Comparison of ENCODE assay signal across 8 cellular contexts in the genomic region with DNA sequence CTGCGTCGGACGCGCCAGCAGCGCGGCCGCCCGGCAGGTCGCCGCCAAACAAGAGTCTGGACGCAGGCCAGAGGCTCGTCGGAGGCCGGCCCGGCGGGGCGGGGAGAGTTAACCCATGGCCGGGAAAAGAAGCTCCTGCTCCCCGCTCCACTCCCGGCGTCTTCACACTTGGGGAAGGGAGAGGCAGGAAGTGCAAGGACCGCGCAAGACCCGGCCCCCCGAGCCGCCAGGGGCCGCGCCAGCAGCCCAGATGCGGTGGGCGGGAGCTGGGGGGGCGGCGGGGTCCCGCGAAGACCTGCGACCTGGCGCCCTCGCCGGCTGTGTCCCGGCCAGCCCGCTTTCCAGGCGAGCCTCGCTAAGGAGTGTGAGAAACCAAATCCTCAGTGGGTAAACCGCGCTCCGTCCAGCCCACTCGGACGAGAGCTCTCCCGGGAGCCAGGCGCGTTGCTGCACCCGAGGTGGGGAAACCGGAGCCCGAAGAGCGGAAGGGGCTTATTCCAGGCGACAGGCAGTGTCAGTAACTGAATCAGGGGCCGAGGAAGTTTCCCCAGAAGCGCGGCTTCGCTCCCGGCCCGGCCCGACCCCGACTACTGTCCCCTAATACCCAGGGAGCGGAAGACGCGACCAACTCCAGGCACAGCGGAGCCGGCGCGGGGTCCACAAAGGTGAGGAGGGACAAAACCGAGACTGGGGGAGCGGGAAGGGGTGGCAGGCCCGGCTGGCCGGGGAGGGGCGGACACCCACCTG. TPM values are rescaled to one million over a fixed set of nuclear protein-coding genes. Genes with fewer than 3 reads are reported as not detected.
A peak's percentile ranks its signal among the peaks of the same experiment; 100 is the strongest.
DNase-seq lines count a peak whose midpoint lies in the region; ATAC-seq, FAIRE-seq and TF ChIP-seq lines count a peak whose summit lies in the region.

No MANE protein-coding gene starts in this region.

- peaks cover 0 to 40% (median 0%) of the 10 kb centered on the region in 7 donors for H3K27me3 ChIP-seq in heart right ventricle

- H3K4me1 Mint-ChIP-seq in progenitor cell of endocrine pancreas (ENCODE audit: low read depth), result peaks cover 19% of the 10 kb centered on the region

- peak in 2 of 9 donors; percentile 22 to 31 for TF ChIP-seq CTCF in heart right ventricle (IDR thresholded peaks at IDR 0.05)
- peak; percentile 22 for TF ChIP-seq CTCF in progenitor cell of endocrine pancreas (IDR thresholded peaks at IDR 0.05; ENCODE audit: unreplicated experiment)

- H3K4me3 Mint-ChIP-seq in progenitor cell of endocrine pancreas (ENCODE audit: low read depth), result peak overlapping the region; percentile 90

- peaks cover 0 to 11% (median 0%) of the 10 kb centered on the region in 11 donors for H3K9me3 ChIP-seq in heart right ventricle

- H3K27me3 Mint-ChIP-seq in progenitor cell of endocrine pancreas, result peaks cover 6% of the 10 kb centered on the region

- no peak for FAIRE-seq in HTR-8/SVneo (lab: Jason Lieb, UNC)

- peaks cover 8 to 16% of the 10 kb centered on the region in 2 donors for H3K36me3 Mint-ChIP-seq in activated naive CD4-positive, alpha-beta T cell treated with anti-CD3 and anti-CD28 coated beads, Interleukin-2, amount 50 U/mL, for 72 hours
- no peaks in the 10 kb centered on the region for H3K36me3 Mint-ChIP-seq in progenitor cell of endocrine pancreas (ENCODE audit: insufficient read depth)

- peak; percentile 6 to 11 for ATAC-seq in activated naive CD4-positive, alpha-beta T cell treated with anti-CD3 and anti-CD28 coated beads, Interleukin-2, amount 50 U/mL, for 72 hours
- ATAC-seq in heart right ventricle (peak; percentile 13 to 52 (median 36)), HG02798 (IDR thresholded peaks at IDR 0.05; ENCODE audit: poor library complexity, unreplicated experiment) (no peak)

- no peak overlapping the region for H3K27ac Mint-ChIP-seq in activated naive CD4-positive, alpha-beta T cell treated with anti-CD3 and anti-CD28 coated beads, Interleukin-2, amount 50 U/mL, for 72 hours
- H3K27ac Mint-ChIP-seq in progenitor cell of endocrine pancreas, result peak overlapping the region; percentile 92

- no peaks in the 10 kb centered on the region for H3K36me3 ChIP-seq in heart right ventricle

- no peaks in the 10 kb centered on the region for H3K9me3 Mint-ChIP-seq in activated naive CD4-positive, alpha-beta T cell treated with anti-CD3 and anti-CD28 coated beads, Interleukin-2, amount 50 U/mL, for 72 hours
- no peaks in the 10 kb centered on the region for H3K9me3 Mint-ChIP-seq in progenitor cell of endocrine pancreas (ENCODE audit: low read depth)

- intact Hi-C loops in heart right ventricle (cut with DNase I), result loop anchor here in 7 of 10 donors (2.0 to 10.0 kb wide), 8 partner anchors 46 to 62 kb away; a partner anchor contains a TSS

- H3K4me1 ChIP-seq in heart right ventricle, result peaks cover 6 to 34% (median 22%) of the 10 kb centered on the region in 9 donors

- H3K4me3 ChIP-seq in heart right ventricle, result peak overlapping the region; percentile 68 to 90 (median 80)

- peak overlapping the region; percentile 29 to 91 (median 86) for H3K27ac ChIP-seq in heart right ventricle

- DNase-seq in NCI-H748 (lab: John Stamatoyannopoulos, UW; ENCODE audit: unreplicated experiment) (peak; percentile 39), NCI-H748 treated with DMSO at 0.1 percent for 48 hours (lab: John Stamatoyannopoulos, UW) (no peak), HTR-8/SVneo (ENCODE audit: insufficient read length, low spot score) (peak; percentile 48), heart right ventricle (peak; percentile 69 to 83), progenitor cell of endocrine pancreas (ENCODE audit: low spot score, unreplicated experiment) (peak; percentile 41)
- peak in 1 of 2 donors; percentile 16 for DNase-seq in activated naive CD4-positive, alpha-beta T cell treated with anti-CD3 and anti-CD28 coated beads, Interleukin-2, amount 50 U/mL, for 72 hours (ENCODE audit: low spot score in 2 of 2)
- DNase-seq in stimulated activated naive CD4-positive, alpha-beta T cell treated with Interleukin-2 at 50 U/mL for 16 hours (lab: John Stamatoyannopoulos, UW), result no peak

- 0% methylated on average over 73 to 75 of the region's 75 CpGs for WGBS in heart right ventricle, 2 donors

RNA-seq across cellular contexts. Expression of a gene that starts 0.7 kb away (rescaled TPM):
- total RNA-seq in activated naive CD4-positive, alpha-beta T cell treated with anti-CD3 and anti-CD28 coated beads, Interleukin-2, amount 50 U/mL, for 72 hours, result 1 to 10 TPM; 1.4 to 4.3 TPM
- total RNA-seq in heart right ventricle (10 to 100 TPM in 9 of 10 donors, 1 to 10 TPM in 1; 8.8 to 41.2 (median 17.9) TPM), progenitor cell of endocrine pancreas (119 and 127 TPM in 2 replicates)
- polyA plus RNA-seq in heart right ventricle, result 10 to 100 TPM in 1 of 2 donors, 1 to 10 TPM in 1; 3.5 to 47.0 TPM

Comparison
In these comparisons a context has a peak if more than half of its experiments do, and no peak if none do; other contexts are left out.
1. DNase-seq: peak in NCI-H748 (single experiment), HTR-8/SVneo (single experiment), heart right ventricle (2 of 2) and progenitor cell of endocrine pancreas (single experiment); none in NCI-H748 treated with DMSO at 0.1 percent for 48 hours (single experiment) and stimulated activated naive CD4-positive, alpha-beta T cell treated with Interleukin-2 at 50 U/mL for 16 hours (single experiment).